Comparison of ENCODE assay signal across 14 cellular contexts in genomic region chr12:79055926-79056674, GRCh38.
A peak's percentile ranks its signal among the peaks of the same experiment; 100 is the strongest.
DNase-seq lines count a peak whose midpoint lies in the region; ATAC-seq, FAIRE-seq and TF ChIP-seq lines count a peak whose summit lies in the region.
"Had no signal": no experiment of that assay in that cellular context is flagged by ENCODE, and none has a peak within 500 bp of the region (broad histone marks: within the 10 kb centered on the region; RNA-seq: fewer than 3 reads in every experiment).

No MANE protein-coding gene starts in this region.

- WGBS in upper lobe of left lung, 2 donors, result 61 to 75% methylated on average over 3 of the region's 3 CpGs

- ATAC-seq in HG02798 (IDR thresholded peaks at IDR 0.05; ENCODE audit: poor library complexity, unreplicated experiment) (peak; percentile 42), GM19455 (IDR thresholded peaks at IDR 0.05; ENCODE audit: unreplicated experiment) (no peak), upper lobe of left lung (ENCODE audit: low FRiP score in 2 of 2) (no peak), GM21723 (IDR thresholded peaks at IDR 0.05; ENCODE audit: unreplicated experiment) (no peak)
- ATAC-seq: naive thymus-derived CD4-positive, alpha-beta T cell had no signal

- H3K4me3 ChIP-seq in upper lobe of left lung, result no peak overlapping the region

- H3K27me3 ChIP-seq in upper lobe of left lung, result no peaks in the 10 kb centered on the region

- H3K27ac ChIP-seq in upper lobe of left lung, result no peak overlapping the region

- TF ChIP-seq CTCF in upper lobe of left lung (IDR thresholded peaks at IDR 0.05), result no peak

- DNase-seq in GM12891 (ENCODE audit: insufficient read length, low spot score) (no peak), SW 1271 (lab: John Stamatoyannopoulos, UW) (peak; percentile 46 to 73), myocyte (ENCODE audit: low read depth) (peak; percentile 28), upper lobe of left lung (no peak)
- no peak for DNase-seq in activated T-cell treated with anti-CD3 and anti-CD28 coated beads, Interleukin-2, amount 50 U/mL, for 48 hours
- DNase-seq: DMS79; endodermal cell; immature natural killer cell; KG1; naive thymus-derived CD4-positive, alpha-beta T cell; NCI-H510A had no signal

- H3K9me3 ChIP-seq in upper lobe of left lung, result peaks cover 0 to 2% (median 0%) of the 10 kb centered on the region in 4 donors

- H3K4me1 ChIP-seq in upper lobe of left lung, result no peaks in the 10 kb centered on the region

- FAIRE-seq in GM12891 (lab: Jason Lieb, UNC), result peak; percentile 20

- no peak for TF ChIP-seq EP300 in upper lobe of left lung (IDR thresholded peaks at IDR 0.05)

- no peak for TF ChIP-seq POLR2A in GM12891 (IDR thresholded peaks at IDR 0.05; ENCODE audit: low read depth, low read length)
- no peak for TF ChIP-seq POLR2A in upper lobe of left lung (IDR thresholded peaks at IDR 0.05)

- no peaks in the 10 kb centered on the region for H3K36me3 ChIP-seq in upper lobe of left lung

TF ChIP-seq in GM12891, 5 proteins besides CTCF, POLR2A, EP300 and RAD21:
- no peak for TF ChIP-seq PAX5 (IDR thresholded peaks at IDR 0.05; ENCODE audit: insufficient read depth, low read length, severe bottlenecking)
TF ChIP-seq in GM12891: peak in this region for 0.

Comparison
In these comparisons a context has a peak if more than half of its experiments do, and no peak if none do; other contexts are left out.
1. DNase-seq: peak in SW 1271 (2 of 2) and myocyte (single experiment); none in GM12891 (single experiment), activated T-cell treated with anti-CD3 and anti-CD28 coated beads, Interleukin-2, amount 50 U/mL, for 48 hours (0 of 2) and upper lobe of left lung (0 of 2).